In genomic region chr1:244047739-244048565, GRCh38 we compare ENCODE assay signal across 1 cellular context.
TF ChIP-seq lines count a peak whose summit lies in the region.

No MANE protein-coding gene starts in this region.

TF ChIP-seq in H1, 55 proteins besides CTCF, POLR2A, EP300 and RAD21:
- TF ChIP-seq ATF3 (IDR thresholded peaks at IDR 0.05; ENCODE audit: insufficient read depth, low read depth, low read length) (0 out of 2 replicates have a peak, but pooled peaks have one; percentile 5), MAFK (IDR thresholded peaks at IDR 0.05; ENCODE audit: low read depth, low read length) (no peak), NRF1 (IDR thresholded peaks at IDR 0.05; ENCODE audit: low read depth, low read length) (no peak), FOSL1 (IDR thresholded peaks at IDR 0.05; ENCODE audit: insufficient read depth, low read depth, low read length) (no peak), SP1 (IDR thresholded peaks at IDR 0.05; ENCODE audit: low read depth, low read length) (peak; percentile 79), KDM4A (IDR thresholded peaks at IDR 0.05; ENCODE audit: low read depth, low read length, severe bottlenecking) (peak; percentile 91), RBBP5 (IDR thresholded peaks at IDR 0.05; ENCODE audit: borderline replicate concordance, low read depth, low read length) (peak; percentile 64; the same call in 1 of the 2 replicates), CBX8 (IDR thresholded peaks at IDR 0.05; ENCODE audit: borderline replicate concordance, low read depth, low read length) (no peak), BCL11A (IDR thresholded peaks at IDR 0.05; ENCODE audit: low read depth in 2 of 2, low read length in 2 of 2) (no peak), USF2 (IDR thresholded peaks at IDR 0.05; ENCODE audit: low read length) (no peak), RNF2 (IDR thresholded peaks at IDR 0.05; ENCODE audit: borderline replicate concordance, low read depth, low read length, missing control alignments, poor library complexity, severe bottlenecking) (no peak), NANOG (IDR thresholded peaks at IDR 0.05; ENCODE audit: insufficient read depth, low read depth, low read length, poor library complexity, severe bottlenecking) (no peak), E2F6 (IDR thresholded peaks at IDR 0.05) (0 out of 2 replicates have a peak, but pooled peaks have one; percentile 26), TAF1 (IDR thresholded peaks at IDR 0.05; ENCODE audit: low read depth, low read length) (no peak; the same call in 1 of the 2 replicates), ATF2 (IDR thresholded peaks at IDR 0.05; ENCODE audit: low read length) (no peak), SP2 (IDR thresholded peaks at IDR 0.05; ENCODE audit: low read length) (peak; percentile 58; the same call in 1 of the 2 replicates), SAP30 (IDR thresholded peaks at IDR 0.05; ENCODE audit: insufficient read depth, insufficient replicate concordance, low read length) (no peak), CEBPB (IDR thresholded peaks at IDR 0.05; ENCODE audit: low read depth, low read length) (no peak), BRCA1 (IDR thresholded peaks at IDR 0.05; ENCODE audit: low read depth, low read length) (no peak), SP4 (IDR thresholded peaks at IDR 0.05; ENCODE audit: low read length) (no peak), JUND (IDR thresholded peaks at IDR 0.05; ENCODE audit: low read length) (0 out of 2 replicates have a peak, but pooled peaks have one; percentile 12), HDAC2 (IDR thresholded peaks at IDR 0.05; ENCODE audit: borderline replicate concordance in 1 of 2, low read depth in 2 of 2, low read length in 2 of 2) (no peak; a peak in 1 of 4 replicates), SRF (IDR thresholded peaks at IDR 0.05; ENCODE audit: low read depth, low read length) (no peak), CHD1 (IDR thresholded peaks at IDR 0.05; ENCODE audit: low read depth, low read length) (no peak), JUN (IDR thresholded peaks at IDR 0.05; ENCODE audit: low read depth, low read length) (no peak), EGR1 (IDR thresholded peaks at IDR 0.05; ENCODE audit: borderline replicate concordance, low read depth, low read length) (no peak), SIX5 (IDR thresholded peaks at IDR 0.05; ENCODE audit: low read depth, low read length) (no peak), ZNF274 (IDR thresholded peaks at IDR 0.05; ENCODE audit: borderline replicate concordance, extremely low read depth, low read length) (no peak), EZH2 (IDR thresholded peaks at IDR 0.05; ENCODE audit: low read depth, low read length, severe bottlenecking) (peak; percentile 38), GTF2F1 (IDR thresholded peaks at IDR 0.05; ENCODE audit: borderline replicate concordance, low read depth, low read length) (no peak), POLR2AphosphoS5 (IDR thresholded peaks at IDR 0.05; ENCODE audit: low read depth, low read length) (0 out of 2 replicates have a peak, but pooled peaks have one; percentile 3), CBX5 (IDR thresholded peaks at IDR 0.05; ENCODE audit: low read depth, low read length) (no peak), HDAC6 (IDR thresholded peaks at IDR 0.05; ENCODE audit: low read depth, low read length) (no peak), RFX5 (IDR thresholded peaks at IDR 0.05; ENCODE audit: borderline replicate concordance, low read depth, low read length) (no peak; the same call in 1 of the 2 replicates), TBP (IDR thresholded peaks at IDR 0.05; ENCODE audit: low read depth, low read length) (peak; percentile 21; the same call in 1 of the 2 replicates), KDM1A (IDR thresholded peaks at IDR 0.05; ENCODE audit: borderline replicate concordance, low read length) (no peak), ASH2L (IDR thresholded peaks at IDR 0.05; ENCODE audit: low read length) (peak; percentile 82), KDM5A (IDR thresholded peaks at IDR 0.05; ENCODE audit: low read length) (no peak), CHD2 (IDR thresholded peaks at IDR 0.05; ENCODE audit: low read length) (peak; percentile 72), CREB1 (IDR thresholded peaks at IDR 0.05) (peak; percentile 81), YY1 (IDR thresholded peaks at IDR 0.05; ENCODE audit: low read depth, low read length) (no peak), PHF8 (conservative IDR thresholded peaks at IDR 0.05; ENCODE audit: low read depth, low read length) (peak; percentile 58; the same call in 1 of the 2 replicates), TCF12 (IDR thresholded peaks at IDR 0.05; ENCODE audit: low read depth, low read length) (no peak), TAF7 (optimal IDR thresholded peaks at IDR 0.05; ENCODE audit: borderline replicate concordance, low read depth, low read length) (no peak), CTBP2 (IDR thresholded peaks at IDR 0.05; ENCODE audit: borderline replicate concordance, insufficient read depth, insufficient read length, low read length) (peak; percentile 61), RXRA (IDR thresholded peaks at IDR 0.05; ENCODE audit: insufficient read depth, low read depth, low read length) (no peak), SIN3A (conservative IDR thresholded peaks at IDR 0.05 in 1 of 2, IDR thresholded peaks at IDR 0.05 in 1 of 2; ENCODE audit: low read depth in 1 of 2, low read length in 2 of 2) (peak; percentile 73 to 83; a peak in 2 of 4 replicates)
- TF ChIP-seq, protein P1, sequence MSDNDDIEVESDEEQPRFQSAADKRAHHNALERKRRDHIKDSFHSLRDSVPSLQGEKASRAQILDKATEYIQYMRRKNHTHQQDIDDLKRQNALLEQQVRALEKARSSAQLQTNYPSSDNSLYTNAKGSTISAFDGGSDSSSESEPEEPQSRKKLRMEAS (IDR thresholded peaks at IDR 0.05): peak; percentile 56; the same call in 1 of the 2 replicates
- TF ChIP-seq, protein P2, sequence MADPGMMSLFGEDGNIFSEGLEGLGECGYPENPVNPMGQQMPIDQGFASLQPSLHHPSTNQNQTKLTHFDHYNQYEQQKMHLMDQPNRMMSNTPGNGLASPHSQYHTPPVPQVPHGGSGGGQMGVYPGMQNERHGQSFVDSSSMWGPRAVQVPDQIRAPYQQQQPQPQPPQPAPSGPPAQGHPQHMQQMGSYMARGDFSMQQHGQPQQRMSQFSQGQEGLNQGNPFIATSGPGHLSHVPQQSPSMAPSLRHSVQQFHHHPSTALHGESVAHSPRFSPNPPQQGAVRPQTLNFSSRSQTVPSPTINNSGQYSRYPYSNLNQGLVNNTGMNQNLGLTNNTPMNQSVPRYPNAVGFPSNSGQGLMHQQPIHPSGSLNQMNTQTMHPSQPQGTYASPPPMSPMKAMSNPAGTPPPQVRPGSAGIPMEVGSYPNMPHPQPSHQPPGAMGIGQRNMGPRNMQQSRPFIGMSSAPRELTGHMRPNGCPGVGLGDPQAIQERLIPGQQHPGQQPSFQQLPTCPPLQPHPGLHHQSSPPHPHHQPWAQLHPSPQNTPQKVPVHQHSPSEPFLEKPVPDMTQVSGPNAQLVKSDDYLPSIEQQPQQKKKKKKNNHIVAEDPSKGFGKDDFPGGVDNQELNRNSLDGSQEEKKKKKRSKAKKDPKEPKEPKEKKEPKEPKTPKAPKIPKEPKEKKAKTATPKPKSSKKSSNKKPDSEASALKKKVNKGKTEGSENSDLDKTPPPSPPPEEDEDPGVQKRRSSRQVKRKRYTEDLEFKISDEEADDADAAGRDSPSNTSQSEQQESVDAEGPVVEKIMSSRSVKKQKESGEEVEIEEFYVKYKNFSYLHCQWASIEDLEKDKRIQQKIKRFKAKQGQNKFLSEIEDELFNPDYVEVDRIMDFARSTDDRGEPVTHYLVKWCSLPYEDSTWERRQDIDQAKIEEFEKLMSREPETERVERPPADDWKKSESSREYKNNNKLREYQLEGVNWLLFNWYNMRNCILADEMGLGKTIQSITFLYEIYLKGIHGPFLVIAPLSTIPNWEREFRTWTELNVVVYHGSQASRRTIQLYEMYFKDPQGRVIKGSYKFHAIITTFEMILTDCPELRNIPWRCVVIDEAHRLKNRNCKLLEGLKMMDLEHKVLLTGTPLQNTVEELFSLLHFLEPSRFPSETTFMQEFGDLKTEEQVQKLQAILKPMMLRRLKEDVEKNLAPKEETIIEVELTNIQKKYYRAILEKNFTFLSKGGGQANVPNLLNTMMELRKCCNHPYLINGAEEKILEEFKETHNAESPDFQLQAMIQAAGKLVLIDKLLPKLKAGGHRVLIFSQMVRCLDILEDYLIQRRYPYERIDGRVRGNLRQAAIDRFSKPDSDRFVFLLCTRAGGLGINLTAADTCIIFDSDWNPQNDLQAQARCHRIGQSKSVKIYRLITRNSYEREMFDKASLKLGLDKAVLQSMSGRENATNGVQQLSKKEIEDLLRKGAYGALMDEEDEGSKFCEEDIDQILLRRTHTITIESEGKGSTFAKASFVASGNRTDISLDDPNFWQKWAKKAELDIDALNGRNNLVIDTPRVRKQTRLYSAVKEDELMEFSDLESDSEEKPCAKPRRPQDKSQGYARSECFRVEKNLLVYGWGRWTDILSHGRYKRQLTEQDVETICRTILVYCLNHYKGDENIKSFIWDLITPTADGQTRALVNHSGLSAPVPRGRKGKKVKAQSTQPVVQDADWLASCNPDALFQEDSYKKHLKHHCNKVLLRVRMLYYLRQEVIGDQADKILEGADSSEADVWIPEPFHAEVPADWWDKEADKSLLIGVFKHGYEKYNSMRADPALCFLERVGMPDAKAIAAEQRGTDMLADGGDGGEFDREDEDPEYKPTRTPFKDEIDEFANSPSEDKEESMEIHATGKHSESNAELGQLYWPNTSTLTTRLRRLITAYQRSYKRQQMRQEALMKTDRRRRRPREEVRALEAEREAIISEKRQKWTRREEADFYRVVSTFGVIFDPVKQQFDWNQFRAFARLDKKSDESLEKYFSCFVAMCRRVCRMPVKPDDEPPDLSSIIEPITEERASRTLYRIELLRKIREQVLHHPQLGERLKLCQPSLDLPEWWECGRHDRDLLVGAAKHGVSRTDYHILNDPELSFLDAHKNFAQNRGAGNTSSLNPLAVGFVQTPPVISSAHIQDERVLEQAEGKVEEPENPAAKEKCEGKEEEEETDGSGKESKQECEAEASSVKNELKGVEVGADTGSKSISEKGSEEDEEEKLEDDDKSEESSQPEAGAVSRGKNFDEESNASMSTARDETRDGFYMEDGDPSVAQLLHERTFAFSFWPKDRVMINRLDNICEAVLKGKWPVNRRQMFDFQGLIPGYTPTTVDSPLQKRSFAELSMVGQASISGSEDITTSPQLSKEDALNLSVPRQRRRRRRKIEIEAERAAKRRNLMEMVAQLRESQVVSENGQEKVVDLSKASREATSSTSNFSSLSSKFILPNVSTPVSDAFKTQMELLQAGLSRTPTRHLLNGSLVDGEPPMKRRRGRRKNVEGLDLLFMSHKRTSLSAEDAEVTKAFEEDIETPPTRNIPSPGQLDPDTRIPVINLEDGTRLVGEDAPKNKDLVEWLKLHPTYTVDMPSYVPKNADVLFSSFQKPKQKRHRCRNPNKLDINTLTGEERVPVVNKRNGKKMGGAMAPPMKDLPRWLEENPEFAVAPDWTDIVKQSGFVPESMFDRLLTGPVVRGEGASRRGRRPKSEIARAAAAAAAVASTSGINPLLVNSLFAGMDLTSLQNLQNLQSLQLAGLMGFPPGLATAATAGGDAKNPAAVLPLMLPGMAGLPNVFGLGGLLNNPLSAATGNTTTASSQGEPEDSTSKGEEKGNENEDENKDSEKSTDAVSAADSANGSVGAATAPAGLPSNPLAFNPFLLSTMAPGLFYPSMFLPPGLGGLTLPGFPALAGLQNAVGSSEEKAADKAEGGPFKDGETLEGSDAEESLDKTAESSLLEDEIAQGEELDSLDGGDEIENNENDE (IDR thresholded peaks at IDR 0.05; ENCODE audit: insufficient replicate concordance, low read length): no peak
